ENCODE assay signal across 8 cellular contexts in the genomic region with DNA sequence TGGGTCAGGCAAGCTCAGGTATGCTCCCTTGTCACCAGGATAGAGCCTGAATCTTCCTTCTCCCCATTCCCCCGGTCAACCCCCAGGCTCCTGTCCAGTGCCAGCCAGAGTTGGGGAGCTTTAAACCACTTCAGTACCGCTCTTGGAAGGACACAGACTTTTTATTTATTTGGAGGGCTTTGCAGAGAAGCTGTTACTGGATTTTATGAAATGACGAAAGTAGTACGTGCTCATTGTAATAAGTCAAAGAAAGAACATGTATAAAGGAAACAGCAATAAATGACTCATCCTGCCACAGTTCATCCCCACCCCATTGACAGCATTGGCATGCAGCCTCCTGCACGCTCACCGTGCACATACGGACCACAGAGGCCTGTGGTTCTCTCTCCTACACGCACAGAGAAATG.
DNase-seq lines count a peak whose midpoint lies in the region; ATAC-seq and TF ChIP-seq lines count a peak whose summit lies in the region.

No MANE protein-coding gene starts in this region.

- DNase-seq in MG63 (peak; percentile 89), kidney tubule cell (ENCODE audit: low spot score) (peak; percentile 59), stomach (peak; percentile 38), D341Med (ENCODE audit: low spot score) (no peak), Ammon's horn (ENCODE audit: low spot score) (no peak)
- peak; percentile 56 for DNase-seq in activated T-helper 9 cell treated with anti-CD3 and anti-CD28 coated beads, Interleukin-2, amount 50 U/mL, for 16 hours (ENCODE audit: low read depth)

- TF ChIP-seq POLR2A in GM18505 (IDR thresholded peaks at IDR 0.05; ENCODE audit: borderline replicate concordance, extremely low read depth, insufficient read depth, insufficient read length): no peak
- no peak for TF ChIP-seq POLR2A in stomach (IDR thresholded peaks at IDR 0.05)

- ATAC-seq in GM18505 (IDR thresholded peaks at IDR 0.05; ENCODE audit: unreplicated experiment) (peak; percentile 64), HG02970 (IDR thresholded peaks at IDR 0.05; ENCODE audit: low FRiP score, unreplicated experiment) (no peak)

- H3K4me1 ChIP-seq in stomach: peaks cover 0 to 7% (median 0%) of the 10 kb centered on the region in 4 donors

- no peak for TF ChIP-seq EP300 in stomach (IDR thresholded peaks at IDR 0.05)

- 47 to 69% (median 64%) methylated on average over 8 of the region's 8 CpGs for WGBS in stomach, 5 donors

- H3K27me3 ChIP-seq in MG63 (no peaks in the 10 kb centered on the region), stomach (no peaks in the 10 kb centered on the region)

- intact Hi-C loops in stomach (cut with DNase I; ENCODE audit: low total_unique reads): no loop called here

- no peaks in the 10 kb centered on the region for H3K36me3 ChIP-seq in MG63
- no peaks in the 10 kb centered on the region for H3K36me3 ChIP-seq in stomach

- H3K9me3 ChIP-seq in MG63 (no peaks in the 10 kb centered on the region), stomach (no peaks in the 10 kb centered on the region)

- H3K27ac ChIP-seq in stomach: no peak overlapping the region

- no peak overlapping the region for H3K4me3 ChIP-seq in MG63
- H3K4me3 ChIP-seq in stomach: no peak overlapping the region

- no peak for TF ChIP-seq CTCF in stomach (IDR thresholded peaks at IDR 0.05)

Comparison
In these comparisons a context has a peak if more than half of its experiments do, and no peak if none do; other contexts are left out.
1. DNase-seq: peak in MG63 (single experiment), activated T-helper 9 cell treated with anti-CD3 and anti-CD28 coated beads, Interleukin-2, amount 50 U/mL, for 16 hours (single experiment), kidney tubule cell (single experiment) and stomach (single experiment); none in D341Med (single experiment) and Ammon's horn (single experiment).